Comparison of ENCODE assay signal across 8 cellular contexts in genomic region chr1:51237313-51237700, GRCh38. TPM values are rescaled to one million over a fixed set of nuclear protein-coding genes. Genes with fewer than 3 reads are reported as not detected.
A peak's percentile ranks its signal among the peaks of the same experiment; 100 is the strongest.
DNase-seq lines count a peak whose midpoint lies in the region; FAIRE-seq and TF ChIP-seq lines count a peak whose summit lies in the region.

No MANE protein-coding gene starts in this region.

- H3K27ac Mint-ChIP-seq in Caco-2 (ENCODE audit: unreplicated experiment): no peak overlapping the region
- no peak overlapping the region for H3K27ac Mint-ChIP-seq in type B pancreatic cell

- H3K4me1 ChIP-seq in Caco-2 (no peaks in the 10 kb centered on the region), OCI-LY3 (ENCODE audit: low read length) (peaks cover 23% of the 10 kb centered on the region), esophagus muscularis mucosa (peaks cover 33 to 55% (median 54%) of the 10 kb centered on the region in 4 donors), parathyroid adenoma (peaks cover 8% of the 10 kb centered on the region)

- DNase-seq in Caco-2 (no peak), esophagus muscularis mucosa (ENCODE audit: extremely low spot score) (no peak), ureter (ENCODE audit: low spot score) (no peak), RCC 7860 (ENCODE audit: low spot score) (no peak), type B pancreatic cell (ENCODE audit: extremely low spot score, unreplicated experiment) (no peak), GM19238 (ENCODE audit: insufficient read length, low spot score) (no peak)

- TF ChIP-seq CTCF in Caco-2 (IDR thresholded peaks at IDR 0.05; ENCODE audit: insufficient read depth in 1 of 2, low read depth in 1 of 2, low read length in 1 of 2, severe bottlenecking in 1 of 2, unreplicated experiment in 1 of 2) (no peak), OCI-LY3 (IDR thresholded peaks at IDR 0.05; ENCODE audit: low read depth, low read length) (no peak), esophagus muscularis mucosa (IDR thresholded peaks at IDR 0.05) (no peak), parathyroid adenoma (IDR thresholded peaks at IDR 0.05) (no peak), type B pancreatic cell (conservative IDR thresholded peaks at IDR 0.05) (no peak)

- no peaks in the 10 kb centered on the region for H3K9me3 Mint-ChIP-seq in Caco-2 (ENCODE audit: unreplicated experiment)
- no peaks in the 10 kb centered on the region for H3K9me3 Mint-ChIP-seq in type B pancreatic cell

- H3K4me1 Mint-ChIP-seq in Caco-2 (ENCODE audit: low read depth, unreplicated experiment) (peaks cover 19% of the 10 kb centered on the region), type B pancreatic cell (ENCODE audit: unreplicated experiment) (peaks cover 35% of the 10 kb centered on the region)

- no peak overlapping the region for H3K4me3 Mint-ChIP-seq in Caco-2 (ENCODE audit: unreplicated experiment)
- no peak overlapping the region for H3K4me3 Mint-ChIP-seq in type B pancreatic cell

- intact Hi-C loops in Caco-2 (cut with micrococcal nuclease; ENCODE audit: unreplicated experiment) (no loop called here), esophagus muscularis mucosa (cut with DNase I) (loop anchor here (10.0 kb wide), 2 partner anchors 57 to 277 kb away; partner anchors contain the start of gene EPS15)

- FAIRE-seq in RCC 7860 (lab: Jason Lieb, UNC): no peak

- H3K27me3 ChIP-seq in Caco-2 (replicated peaks; ENCODE audit: control insufficient read depth, insufficient read depth, low read length): no peaks in the 10 kb centered on the region
- H3K27me3 ChIP-seq in OCI-LY3 (ENCODE audit: low read depth, low read length): no peaks in the 10 kb centered on the region
- H3K27me3 ChIP-seq in esophagus muscularis mucosa: no peaks in the 10 kb centered on the region
- no peaks in the 10 kb centered on the region for H3K27me3 ChIP-seq in parathyroid adenoma (ENCODE audit: control insufficient read depth, insufficient read depth, low read length)

- no peak for TF ChIP-seq EP300 in esophagus muscularis mucosa (IDR thresholded peaks at IDR 0.05)

- H4K20me1 ChIP-seq in OCI-LY3 (ENCODE audit: insufficient read depth, low read length): peaks cover 14% of the 10 kb centered on the region

- H3K9ac ChIP-seq in OCI-LY3 (ENCODE audit: low read length) (peak overlapping the region; percentile 79), parathyroid adenoma (no peak overlapping the region)

- no peaks in the 10 kb centered on the region for H3K27me3 Mint-ChIP-seq in Caco-2 (ENCODE audit: insufficient read depth, unreplicated experiment)
- H3K27me3 Mint-ChIP-seq in type B pancreatic cell: no peaks in the 10 kb centered on the region

- TF ChIP-seq POLR2A in esophagus muscularis mucosa (IDR thresholded peaks at IDR 0.05; ENCODE audit: low read depth): no peak

- POLR2A ChIA-PET in Caco-2 (lab: Charles Lee): interaction anchor here (0.6 kb wide), 1 partner anchor 566 kb away, joined by 3 read pairs; no protein-coding TSS in a partner anchor

- CTCF ChIA-PET in Caco-2 (lab: Charles Lee): interaction anchor here (0.6 kb wide), 1 partner anchor 332 kb away, joined by 5 read pairs; no protein-coding TSS in a partner anchor

- H3K36me3 ChIP-seq in Caco-2 (ENCODE audit: control insufficient read depth, insufficient read depth, low read length) (no peaks in the 10 kb centered on the region), OCI-LY3 (replicated peaks; ENCODE audit: low read depth, low read length) (no peaks in the 10 kb centered on the region), esophagus muscularis mucosa (no peaks in the 10 kb centered on the region), parathyroid adenoma (ENCODE audit: control insufficient read depth, insufficient read depth, low read length) (no peaks in the 10 kb centered on the region)

- no peak overlapping the region for H3K27ac ChIP-seq in OCI-LY3 (ENCODE audit: low read length)
- peak overlapping the region; percentile 93 to 98 (median 95) for H3K27ac ChIP-seq in esophagus muscularis mucosa (replicated peaks in 1 of 4)
- H3K27ac ChIP-seq in parathyroid adenoma: no peak overlapping the region

- H3K79me2 ChIP-seq in OCI-LY3 (ENCODE audit: low read length) (peaks cover 27% of the 10 kb centered on the region), parathyroid adenoma (peaks cover 30% of the 10 kb centered on the region)

- TSS peak; percentile 52 for BruUV-seq in Caco-2 (replicated peaks; lab: Mats Ljungman, UMichigan)

- WGBS in esophagus muscularis mucosa: 4% methylated on average over 9 of the region's 9 CpGs

- peak overlapping the region; percentile 69 for H3K4me3 ChIP-seq in Caco-2 (ENCODE audit: low read depth, low read length)
- H3K4me3 ChIP-seq in OCI-LY3 (ENCODE audit: low read length): peak overlapping the region; percentile 95
- peak overlapping the region; percentile 71 to 98 (median 91) for H3K4me3 ChIP-seq in esophagus muscularis mucosa
- peak overlapping the region; percentile 92 for H3K4me3 ChIP-seq in parathyroid adenoma (ENCODE audit: low read depth, low read length)

- H3K4me2 ChIP-seq in OCI-LY3 (ENCODE audit: low read length): peak overlapping the region; percentile 92
- peak overlapping the region; percentile 94 for H3K4me2 ChIP-seq in parathyroid adenoma (ENCODE audit: low read length)

- H3K36me3 Mint-ChIP-seq in Caco-2 (ENCODE audit: insufficient read depth, unreplicated experiment) (no peaks in the 10 kb centered on the region), type B pancreatic cell (no peaks in the 10 kb centered on the region)

- H3K9me3 ChIP-seq in Caco-2: no peaks in the 10 kb centered on the region
- H3K9me3 ChIP-seq in OCI-LY3 (ENCODE audit: insufficient read depth, low read length): no peaks in the 10 kb centered on the region
- H3K9me3 ChIP-seq in esophagus muscularis mucosa: no peaks in the 10 kb centered on the region
- H3K9me3 ChIP-seq in parathyroid adenoma (ENCODE audit: control insufficient read depth, low read length): no peaks in the 10 kb centered on the region

- H2AFZ ChIP-seq in OCI-LY3 (ENCODE audit: low read depth, low read length) (no peak overlapping the region), parathyroid adenoma (no peak overlapping the region)

RNA-seq across cellular contexts. Expression of gene RNF11, which starts 1.2 kb away (rescaled TPM):
- total RNA-seq in Caco-2 (2022) (40.3 and 44.1 TPM in 2 replicates), esophagus muscularis mucosa (100 to 1,000 TPM; 101 to 141 (median 115) TPM), ureter (124 TPM), type B pancreatic cell (ENCODE audit: low replicate concordance) (61.8 and 110 TPM in 2 replicates)

Comparison
In these comparisons a context has a peak if more than half of its experiments do, and no peak if none do; other contexts are left out.
1. H3K27ac ChIP-seq: peak in esophagus muscularis mucosa (4 of 4); none in OCI-LY3 (single experiment) and parathyroid adenoma (single experiment).
2. Peak in every context shown above with its lines, with median percentiles within 50 percentile points of each other: H3K4me3 ChIP-seq.